ENCODE assay signal across 21 cellular contexts in genomic region chr17:41311111-41311510, GRCh38. TPM values are rescaled to one million over a fixed set of nuclear protein-coding genes. Genes with fewer than 3 reads are reported as not detected.
DNase-seq lines count a peak whose midpoint lies in the region; ATAC-seq and TF ChIP-seq lines count a peak whose summit lies in the region.
"Had no signal": no experiment of that assay in that cellular context is flagged by ENCODE, and none has a peak within 500 bp of the region (broad histone marks: within the 10 kb centered on the region; RNA-seq: fewer than 3 reads in every experiment).

No MANE protein-coding gene starts in this region.

- CTCF ChIA-PET in CD8-positive, alpha-beta T cell (lab: Charles Lee): interaction anchor here (5.0 kb wide), 1 partner anchor 11 kb away, joined by 31 read pairs; no protein-coding TSS in a partner anchor
- CTCF ChIA-PET in naive thymus-derived CD4-positive, alpha-beta T cell (lab: Charles Lee): interaction anchor here (1.2 kb wide), 1 partner anchor 11 kb away, joined by 3 read pairs; no protein-coding TSS in a partner anchor

- intact Hi-C loops in CD8-positive, alpha-beta T cell (cut with DNase I, micrococcal nuclease): no loop called here
- intact Hi-C loops in naive thymus-derived CD4-positive, alpha-beta T cell (cut with micrococcal nuclease): no loop called here

- peaks cover 48% of the 10 kb centered on the region for H3K4me1 ChIP-seq in CD8-positive, alpha-beta T cell (ENCODE audit: insufficient read depth, low read length)
- H3K4me1 ChIP-seq in naive thymus-derived CD4-positive, alpha-beta T cell (ENCODE audit: control insufficient read depth in 2 of 2, insufficient read depth in 2 of 2, low read length in 2 of 2): peaks cover 41 to 49% of the 10 kb centered on the region in 2 donors
- H3K4me1 ChIP-seq: BE2C, Caco-2, HAP-1 had no signal

- H3K9me3 Mint-ChIP-seq in stimulated activated naive CD8-positive, alpha-beta T cell treated with anti-CD3 and anti-CD28 coated beads, Interleukin-15, Interleukin-2, amounts not matched to agents 100 ng/mL and 50 ng/mL, for 24 hours: no peaks in the 10 kb centered on the region
- no peaks in the 10 kb centered on the region for H3K9me3 Mint-ChIP-seq in CD8-positive, alpha-beta T cell
- H3K9me3 Mint-ChIP-seq in naive thymus-derived CD4-positive, alpha-beta T cell: peaks cover 0 to 10% (median 0%) of the 10 kb centered on the region in 11 donors
- no peaks in the 10 kb centered on the region for H3K9me3 Mint-ChIP-seq in stimulated activated memory B cell treated with anti-CD40 and anti-IgM and Interleukin-4, amounts not matched to agents 10 μg/mL and 1 μg/mL and 100 μg/mL, for 72 hours

- POLR2A ChIA-PET in CD8-positive, alpha-beta T cell (lab: Charles Lee): no interaction called here
- POLR2A ChIA-PET in naive thymus-derived CD4-positive, alpha-beta T cell (lab: Charles Lee): interaction anchor here (0.6 kb wide), 1 partner anchor 32 kb away, joined by 3 read pairs; no protein-coding TSS in a partner anchor

- no peak for TF ChIP-seq CTCF in CD8-positive, alpha-beta T cell (IDR thresholded peaks at IDR 0.05)

- no peaks in the 10 kb centered on the region for H3K9me3 ChIP-seq in CD8-positive, alpha-beta T cell (ENCODE audit: low read length)
- no peaks in the 10 kb centered on the region for H3K9me3 ChIP-seq in naive thymus-derived CD4-positive, alpha-beta T cell (ENCODE audit: control insufficient read depth in 2 of 3, low read length in 3 of 3)
- H3K9me3 ChIP-seq: BE2C, Caco-2, HAP-1 had no signal

- H3K27me3 ChIP-seq in CD8-positive, alpha-beta T cell (ENCODE audit: insufficient read depth, low read length): no peaks in the 10 kb centered on the region
- no peaks in the 10 kb centered on the region for H3K27me3 ChIP-seq in naive thymus-derived CD4-positive, alpha-beta T cell (ENCODE audit: control insufficient read depth in 2 of 2, insufficient read depth in 2 of 2, low read length in 2 of 2)

- DNase-seq in stimulated activated naive CD8-positive, alpha-beta T cell treated with anti-CD3 and anti-CD28 coated beads, Interleukin-15, Interleukin-2, amounts not matched to agents 100 U/mL and 50 U/mL, for 24 hours: no peak
- no peak for DNase-seq in CD8-positive, alpha-beta T cell
- no peak for DNase-seq in naive thymus-derived CD4-positive, alpha-beta T cell
- DNase-seq in KG1 (lab: John Stamatoyannopoulos, UW): no peak
- DNase-seq: ACHN, BE2C, C1 segment of cervical spinal cord, Caco-2, DMS153, DMS79, GDM1, GM23248 had no signal

- H3K36me3 Mint-ChIP-seq in stimulated activated naive CD8-positive, alpha-beta T cell treated with anti-CD3 and anti-CD28 coated beads, Interleukin-15, Interleukin-2, amounts not matched to agents 100 ng/mL and 50 ng/mL, for 24 hours (ENCODE audit: low read depth): no peaks in the 10 kb centered on the region
- no peaks in the 10 kb centered on the region for H3K36me3 Mint-ChIP-seq in CD8-positive, alpha-beta T cell
- H3K36me3 Mint-ChIP-seq in naive thymus-derived CD4-positive, alpha-beta T cell: peaks cover 0 to 10% (median 4%) of the 10 kb centered on the region in 5 donors
- no peaks in the 10 kb centered on the region for H3K36me3 Mint-ChIP-seq in stimulated activated memory B cell treated with anti-CD40 and anti-IgM and Interleukin-4, amounts not matched to agents 10 μg/mL and 1 μg/mL and 100 μg/mL, for 72 hours

- no peak for ATAC-seq in stimulated activated naive CD8-positive, alpha-beta T cell treated with anti-CD3 and anti-CD28 coated beads, Interleukin-15, Interleukin-2, amounts not matched to agents 100 U/mL and 50 U/mL, for 24 hours
- ATAC-seq in CD8-positive, alpha-beta T cell: no peak
- no peak for ATAC-seq in naive thymus-derived CD4-positive, alpha-beta T cell
- ATAC-seq in stimulated activated memory B cell treated with anti-CD40 and anti-IgM and Interleukin-4, amounts not matched to agents 10 μg/mL and 1 μg/mL and 100 μg/mL, for 72 hours: no peak
- ATAC-seq in GM21576 (IDR thresholded peaks at IDR 0.05; ENCODE audit: unreplicated experiment): no peak
- ATAC-seq in HG03565 (IDR thresholded peaks at IDR 0.05; ENCODE audit: unreplicated experiment): no peak

- H3K27ac Mint-ChIP-seq in stimulated activated naive CD8-positive, alpha-beta T cell treated with anti-CD3 and anti-CD28 coated beads, Interleukin-15, Interleukin-2, amounts not matched to agents 100 ng/mL and 50 ng/mL, for 24 hours: peak overlapping the region; percentile 10
- H3K27ac Mint-ChIP-seq in CD8-positive, alpha-beta T cell: peak overlapping the region; percentile 37
- peak overlapping the region in 8 of 9 donors; percentile 87 to 100 (median 98) for H3K27ac Mint-ChIP-seq in naive thymus-derived CD4-positive, alpha-beta T cell
- H3K27ac Mint-ChIP-seq in stimulated activated memory B cell treated with anti-CD40 and anti-IgM and Interleukin-4, amounts not matched to agents 10 μg/mL and 1 μg/mL and 100 μg/mL, for 72 hours: peak overlapping the region; percentile 14

- no peaks in the 10 kb centered on the region for H3K36me3 ChIP-seq in CD8-positive, alpha-beta T cell (ENCODE audit: insufficient read depth, low read length)
- no peaks in the 10 kb centered on the region for H3K36me3 ChIP-seq in naive thymus-derived CD4-positive, alpha-beta T cell (ENCODE audit: control insufficient read depth in 2 of 3, insufficient read depth in 3 of 3, low read length in 3 of 3)
- H3K36me3 ChIP-seq: BE2C, HAP-1 had no signal

- no peaks in the 10 kb centered on the region for H3K27me3 Mint-ChIP-seq in stimulated activated naive CD8-positive, alpha-beta T cell treated with anti-CD3 and anti-CD28 coated beads, Interleukin-15, Interleukin-2, amounts not matched to agents 100 ng/mL and 50 ng/mL, for 24 hours
- no peaks in the 10 kb centered on the region for H3K27me3 Mint-ChIP-seq in CD8-positive, alpha-beta T cell (ENCODE audit: low read depth)
- peaks cover 0 to 12% (median 0%) of the 10 kb centered on the region in 5 donors for H3K27me3 Mint-ChIP-seq in naive thymus-derived CD4-positive, alpha-beta T cell
- peaks cover 13% of the 10 kb centered on the region for H3K27me3 Mint-ChIP-seq in stimulated activated memory B cell treated with anti-CD40 and anti-IgM and Interleukin-4, amounts not matched to agents 10 μg/mL and 1 μg/mL and 100 μg/mL, for 72 hours

- peaks cover 47% of the 10 kb centered on the region for H3K4me1 Mint-ChIP-seq in stimulated activated naive CD8-positive, alpha-beta T cell treated with anti-CD3 and anti-CD28 coated beads, Interleukin-15, Interleukin-2, amounts not matched to agents 100 ng/mL and 50 ng/mL, for 24 hours (ENCODE audit: low read depth)
- H3K4me1 Mint-ChIP-seq in CD8-positive, alpha-beta T cell (ENCODE audit: low read depth): peaks cover 55% of the 10 kb centered on the region
- peaks cover 28 to 70% (median 61%) of the 10 kb centered on the region in 7 donors for H3K4me1 Mint-ChIP-seq in naive thymus-derived CD4-positive, alpha-beta T cell
- peaks cover 30% of the 10 kb centered on the region for H3K4me1 Mint-ChIP-seq in stimulated activated memory B cell treated with anti-CD40 and anti-IgM and Interleukin-4, amounts not matched to agents 10 μg/mL and 1 μg/mL and 100 μg/mL, for 72 hours

- H3K4me3 Mint-ChIP-seq in stimulated activated naive CD8-positive, alpha-beta T cell treated with anti-CD3 and anti-CD28 coated beads, Interleukin-15, Interleukin-2, amounts not matched to agents 100 ng/mL and 50 ng/mL, for 24 hours: no peak overlapping the region
- H3K4me3 Mint-ChIP-seq in CD8-positive, alpha-beta T cell: no peak overlapping the region
- peak overlapping the region in 5 of 10 donors; percentile 27 to 89 (median 61) for H3K4me3 Mint-ChIP-seq in naive thymus-derived CD4-positive, alpha-beta T cell
- H3K4me3 Mint-ChIP-seq in stimulated activated memory B cell treated with anti-CD40 and anti-IgM and Interleukin-4, amounts not matched to agents 10 μg/mL and 1 μg/mL and 100 μg/mL, for 72 hours: no peak overlapping the region

- no peak overlapping the region for H3K4me3 ChIP-seq in CD8-positive, alpha-beta T cell (ENCODE audit: low read depth, low read length)
- no peak overlapping the region for H3K4me3 ChIP-seq in naive thymus-derived CD4-positive, alpha-beta T cell (ENCODE audit: low read length)
- H3K4me3 ChIP-seq: GM23248, HAP-1 had no signal

- no peak overlapping the region for H3K27ac ChIP-seq in CD8-positive, alpha-beta T cell (ENCODE audit: low read depth, low read length)
- no peak overlapping the region for H3K27ac ChIP-seq in naive thymus-derived CD4-positive, alpha-beta T cell (ENCODE audit: low read depth, low read length)
- H3K27ac ChIP-seq: GM23248, HL-60 had no signal

RNA-seq across cellular contexts. Expression of gene KRTAP16-1, which starts 2.0 kb away (rescaled TPM):
- 1 to 10 TPM in 1 of 2 experiments, under 1 TPM in 1; 1.00 to 1.1 TPM for total RNA-seq in CD8-positive, alpha-beta T cell
- total RNA-seq in naive thymus-derived CD4-positive, alpha-beta T cell: under 1 TPM in 3 of 5 experiments, not detected in 2; 0.22 to 0.49 (median 0.32) TPM
- under 1 TPM in 1 of 2 donors, not detected in 1; 0.19 TPM for polyA plus RNA-seq in naive thymus-derived CD4-positive, alpha-beta T cell
- total RNA-seq: Caco-2, Daoy, GM23248, H4, HT1080 had no signal
- polyA plus RNA-seq: GM23248 had no signal

RNA-seq across cellular contexts. Expression of gene KRTAP17-1, which starts 4.4 kb away (rescaled TPM):
- not detected for total RNA-seq in CD8-positive, alpha-beta T cell
- total RNA-seq in naive thymus-derived CD4-positive, alpha-beta T cell: not detected
- polyA plus RNA-seq in naive thymus-derived CD4-positive, alpha-beta T cell: not detected
- total RNA-seq: Caco-2, Daoy, GM23248, H4, HT1080 had no signal
- polyA plus RNA-seq: GM23248 had no signal

RNA-seq across cellular contexts. Expression of gene KRTAP29-1, which starts 8.5 kb away (rescaled TPM):
- not detected for total RNA-seq in CD8-positive, alpha-beta T cell
- not detected for total RNA-seq in naive thymus-derived CD4-positive, alpha-beta T cell
- polyA plus RNA-seq in naive thymus-derived CD4-positive, alpha-beta T cell: under 1 TPM in 1 of 2 donors, not detected in 1; 0.30 TPM
- total RNA-seq: Caco-2, Daoy, GM23248, H4, HT1080 had no signal
- polyA plus RNA-seq: GM23248 had no signal

RNA-seq across cellular contexts. Expression of gene KRTAP9-7, which starts 35.6 kb away (rescaled TPM):
- total RNA-seq in CD8-positive, alpha-beta T cell: not detected
- not detected for total RNA-seq in naive thymus-derived CD4-positive, alpha-beta T cell
- polyA plus RNA-seq in naive thymus-derived CD4-positive, alpha-beta T cell: not detected
- total RNA-seq: Caco-2, Daoy, GM23248, H4, HT1080 had no signal
- polyA plus RNA-seq: GM23248 had no signal

RNA-seq across cellular contexts. Expression of gene KRT33A, which starts 39.5 kb away (rescaled TPM):
- not detected for total RNA-seq in CD8-positive, alpha-beta T cell
- not detected for total RNA-seq in naive thymus-derived CD4-positive, alpha-beta T cell
- polyA plus RNA-seq in naive thymus-derived CD4-positive, alpha-beta T cell: not detected
- total RNA-seq: Caco-2, Daoy, GM23248, H4, HT1080 had no signal
- polyA plus RNA-seq: GM23248 had no signal

Comparison
In these comparisons a context has a peak if more than half of its experiments do, and no peak if none do; other contexts are left out.
1. H3K27ac Mint-ChIP-seq: peak in every context shown above with its lines; median percentile 98 in naive thymus-derived CD4-positive, alpha-beta T cell; 37 in CD8-positive, alpha-beta T cell; 14 in stimulated activated memory B cell treated with anti-CD40 and anti-IgM and Interleukin-4, amounts not matched to agents 10 μg/mL and 1 μg/mL and 100 μg/mL, for 72 hours; 10 in stimulated activated naive CD8-positive, alpha-beta T cell treated with anti-CD3 and anti-CD28 coated beads, Interleukin-15, Interleukin-2, amounts not matched to agents 100 ng/mL and 50 ng/mL, for 24 hours.